Comparison of ENCODE assay signal across 1 cellular context in genomic region chr19:13207237-13208130, GRCh38.
TF ChIP-seq lines count a peak whose summit lies in the region.

No MANE protein-coding gene starts in this region.

TF ChIP-seq in GM12878, 131 proteins besides CTCF, POLR2A, EP300 and RAD21 (continued from another document):
- TF ChIP-seq, protein P1, sequence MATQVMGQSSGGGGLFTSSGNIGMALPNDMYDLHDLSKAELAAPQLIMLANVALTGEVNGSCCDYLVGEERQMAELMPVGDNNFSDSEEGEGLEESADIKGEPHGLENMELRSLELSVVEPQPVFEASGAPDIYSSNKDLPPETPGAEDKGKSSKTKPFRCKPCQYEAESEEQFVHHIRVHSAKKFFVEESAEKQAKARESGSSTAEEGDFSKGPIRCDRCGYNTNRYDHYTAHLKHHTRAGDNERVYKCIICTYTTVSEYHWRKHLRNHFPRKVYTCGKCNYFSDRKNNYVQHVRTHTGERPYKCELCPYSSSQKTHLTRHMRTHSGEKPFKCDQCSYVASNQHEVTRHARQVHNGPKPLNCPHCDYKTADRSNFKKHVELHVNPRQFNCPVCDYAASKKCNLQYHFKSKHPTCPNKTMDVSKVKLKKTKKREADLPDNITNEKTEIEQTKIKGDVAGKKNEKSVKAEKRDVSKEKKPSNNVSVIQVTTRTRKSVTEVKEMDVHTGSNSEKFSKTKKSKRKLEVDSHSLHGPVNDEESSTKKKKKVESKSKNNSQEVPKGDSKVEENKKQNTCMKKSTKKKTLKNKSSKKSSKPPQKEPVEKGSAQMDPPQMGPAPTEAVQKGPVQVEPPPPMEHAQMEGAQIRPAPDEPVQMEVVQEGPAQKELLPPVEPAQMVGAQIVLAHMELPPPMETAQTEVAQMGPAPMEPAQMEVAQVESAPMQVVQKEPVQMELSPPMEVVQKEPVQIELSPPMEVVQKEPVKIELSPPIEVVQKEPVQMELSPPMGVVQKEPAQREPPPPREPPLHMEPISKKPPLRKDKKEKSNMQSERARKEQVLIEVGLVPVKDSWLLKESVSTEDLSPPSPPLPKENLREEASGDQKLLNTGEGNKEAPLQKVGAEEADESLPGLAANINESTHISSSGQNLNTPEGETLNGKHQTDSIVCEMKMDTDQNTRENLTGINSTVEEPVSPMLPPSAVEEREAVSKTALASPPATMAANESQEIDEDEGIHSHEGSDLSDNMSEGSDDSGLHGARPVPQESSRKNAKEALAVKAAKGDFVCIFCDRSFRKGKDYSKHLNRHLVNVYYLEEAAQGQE (IDR thresholded peaks at IDR 0.05; ENCODE audit: low read depth, low read length), result no peak
- TF ChIP-seq NR2F1 (conservative IDR thresholded peaks at IDR 0.05) (peak; percentile 28; the same call in 1 of the 2 replicates), LARP7 (IDR thresholded peaks at IDR 0.05) (peak; percentile 45; the same call in 1 of the 2 replicates), RB1 (IDR thresholded peaks at IDR 0.05; ENCODE audit: borderline replicate concordance) (no peak), YBX1 (IDR thresholded peaks at IDR 0.05) (no peak), DPF2 (IDR thresholded peaks at IDR 0.05) (peak; percentile 52; the same call in 1 of the 2 replicates), RELA (IDR thresholded peaks at IDR 0.05; ENCODE audit: borderline replicate concordance, partially characterized antibody) (no peak), ZNF207 (IDR thresholded peaks at IDR 0.05; ENCODE audit: borderline replicate concordance) (no peak), WRNIP1 (IDR thresholded peaks at IDR 0.05; ENCODE audit: borderline replicate concordance, low read depth, low read length) (no peak)
TF ChIP-seq in GM12878: peak in this region for 6.
